20 cellular contexts compared by ENCODE assay signal in genomic region chr16:49345829-49346228, GRCh38. TPM values are rescaled to one million over a fixed set of nuclear protein-coding genes. Genes with fewer than 3 reads are reported as not detected.
DNase-seq lines count a peak whose midpoint lies in the region; ATAC-seq and TF ChIP-seq lines count a peak whose summit lies in the region.
"Had no signal": no experiment of that assay in that cellular context is flagged by ENCODE, and none has a peak within 500 bp of the region (broad histone marks: within the 10 kb centered on the region; RNA-seq: fewer than 3 reads in every experiment).

No MANE protein-coding gene starts in this region.

- no peak for TF ChIP-seq CTCF in nephron progenitor cell (IDR thresholded peaks at IDR 0.05)

- ATAC-seq in GM18498 (IDR thresholded peaks at IDR 0.05; ENCODE audit: unreplicated experiment): no peak
- ATAC-seq: Right ventricle myocardium inferior; stimulated activated effector memory CD8-positive, alpha-beta T cell treated with anti-CD3 and anti-CD28 coated beads, Interleukin-12 subunit alpha, Interleukin-12 subunit beta, amount 100 ng/mL, for 72 hours had no signal

- no peak overlapping the region for H3K27ac Mint-ChIP-seq in nephron progenitor cell
- H3K27ac Mint-ChIP-seq: activated CD4-positive, alpha-beta memory T cell treated with anti-CD3 and anti-CD28 coated beads, Interleukin-2, amount 10 ng/mL, durations not matched to agents 7 days and 5 days; stimulated activated effector memory CD8-positive, alpha-beta T cell treated with anti-CD3 and anti-CD28 coated beads, Interleukin-12 subunit alpha, Interleukin-12 subunit beta, amount 100 ng/mL, for 72 hours had no signal

- intact Hi-C loops in posterior vena cava (cut with DNase I): no loop called here

- DNase-seq in activated CD8-positive, alpha-beta memory T cell treated with anti-CD3 and anti-CD28 coated beads for 24 hours: peak; percentile 48
- no peak for DNase-seq in activated CD8-positive, alpha-beta memory T cell treated with anti-CD3 and anti-CD28 coated beads, Interleukin-2, amount 50 U/mL, for 48 hours
- DNase-seq in HuH-7 (ENCODE audit: low spot score) (peak; percentile 23), UCSD-AML1 (lab: John Stamatoyannopoulos, UW; ENCODE audit: unreplicated experiment) (peak; percentile 15), nephron progenitor cell (peak; percentile 81), posterior vena cava (ENCODE audit: low spot score) (no peak), amniotic stem cell (lab: John Stamatoyannopoulos, UW) (no peak)
- DNase-seq: activated CD4-positive, alpha-beta memory T cell treated with anti-CD3 and anti-CD28 coated beads, Interleukin-2, amount 10 ng/mL, durations not matched to agents 7 days and 5 days; HCEC 1CT; NCI-H1417; NCI-H2171 treated with DMSO at 0.1 percent for 48 hours had no signal

- H3K36me3 Mint-ChIP-seq in nephron progenitor cell (ENCODE audit: low read depth): no peaks in the 10 kb centered on the region
- H3K36me3 Mint-ChIP-seq: stimulated activated effector memory CD8-positive, alpha-beta T cell treated with anti-CD3 and anti-CD28 coated beads, Interleukin-12 subunit alpha, Interleukin-12 subunit beta, amount 100 ng/mL, for 72 hours had no signal

- no peaks in the 10 kb centered on the region for H3K4me1 Mint-ChIP-seq in nephron progenitor cell
- H3K4me1 Mint-ChIP-seq: activated CD4-positive, alpha-beta memory T cell treated with anti-CD3 and anti-CD28 coated beads, Interleukin-2, amount 10 ng/mL, durations not matched to agents 7 days and 5 days; stimulated activated effector memory CD8-positive, alpha-beta T cell treated with anti-CD3 and anti-CD28 coated beads, Interleukin-12 subunit alpha, Interleukin-12 subunit beta, amount 100 ng/mL, for 72 hours had no signal

- H3K4me3 Mint-ChIP-seq in nephron progenitor cell: no peak overlapping the region
- H3K4me3 Mint-ChIP-seq: activated CD4-positive, alpha-beta memory T cell treated with anti-CD3 and anti-CD28 coated beads, Interleukin-2, amount 10 ng/mL, durations not matched to agents 7 days and 5 days; stimulated activated effector memory CD8-positive, alpha-beta T cell treated with anti-CD3 and anti-CD28 coated beads, Interleukin-12 subunit alpha, Interleukin-12 subunit beta, amount 100 ng/mL, for 72 hours had no signal

- H3K27me3 Mint-ChIP-seq in nephron progenitor cell (ENCODE audit: low read depth, poor library complexity): peaks cover 57% of the 10 kb centered on the region

- H3K9me3 Mint-ChIP-seq in nephron progenitor cell: no peaks in the 10 kb centered on the region
- H3K9me3 Mint-ChIP-seq: activated CD4-positive, alpha-beta memory T cell treated with anti-CD3 and anti-CD28 coated beads, Interleukin-2, amount 10 ng/mL, durations not matched to agents 7 days and 5 days; stimulated activated effector memory CD8-positive, alpha-beta T cell treated with anti-CD3 and anti-CD28 coated beads, Interleukin-12 subunit alpha, Interleukin-12 subunit beta, amount 100 ng/mL, for 72 hours had no signal

RNA-seq across cellular contexts. Expression of gene C16orf78, which starts 27.8 kb away (rescaled TPM):
- total RNA-seq in posterior vena cava: not detected
- total RNA-seq: activated CD4-positive, alpha-beta memory T cell treated with anti-CD3 and anti-CD28 coated beads, Interleukin-2, amount 10 ng/mL, durations not matched to agents 7 days and 5 days; dermis microvascular lymphatic vessel endothelial cell; esophagus muscularis mucosa; G401; mononuclear cell; omental fat pad; Right ventricle myocardium inferior; T-helper 2 cell treated with Interferon-gamma antibody and Interleukin-4, amounts not matched to agents 100 ng/mL and 5 ng/mL, for 36 hours had no signal

Comparison
In these comparisons a context has a peak if more than half of its experiments do, and no peak if none do; other contexts are left out.
1. DNase-seq: peak in activated CD8-positive, alpha-beta memory T cell treated with anti-CD3 and anti-CD28 coated beads for 24 hours (single experiment), HuH-7 (single experiment), UCSD-AML1 (single experiment) and nephron progenitor cell (single experiment); none in activated CD8-positive, alpha-beta memory T cell treated with anti-CD3 and anti-CD28 coated beads, Interleukin-2, amount 50 U/mL, for 48 hours (single experiment), posterior vena cava (single experiment) and amniotic stem cell (single experiment).